Comparison of ENCODE assay signal across 1 cellular context in genomic region chr6:26312501-26313390, GRCh38.
TF ChIP-seq lines count a peak whose summit lies in the region.

No MANE protein-coding gene starts in this region.

TF ChIP-seq in HepG2, 621 proteins besides CTCF, POLR2A, EP300 and RAD21 (continued from another document and continues in another):
- no peak for TF ChIP-seq AFF4 (CRISPR knock-in tag; IDR thresholded peaks at IDR 0.05)
- peak; percentile 64; the same call in 1 of the 2 replicates for TF ChIP-seq GLI4 (CRISPR knock-in tag; IDR thresholded peaks at IDR 0.05; ENCODE audit: borderline replicate concordance)
- TF ChIP-seq ZNF775 (CRISPR knock-in tag; IDR thresholded peaks at IDR 0.05; ENCODE audit: borderline replicate concordance): peak; percentile 42; the same call in 1 of the 2 replicates
- TF ChIP-seq ZNF646 (CRISPR knock-in tag; IDR thresholded peaks at IDR 0.05): no peak
- peak; percentile 54; the same call in 1 of the 2 replicates for TF ChIP-seq HMG20B (CRISPR knock-in tag; conservative IDR thresholded peaks at IDR 0.05)
- TF ChIP-seq CEBPB (IDR thresholded peaks at IDR 0.05; ENCODE audit: borderline replicate concordance, low read depth, low read length): peak; percentile 32; the same call in 1 of the 2 replicates
- TF ChIP-seq THRA (CRISPR knock-in tag; IDR thresholded peaks at IDR 0.05; ENCODE audit: borderline replicate concordance): peak; percentile 47
- peak; percentile 73; the same call in 1 of the 2 replicates for TF ChIP-seq ZNF362 (CRISPR knock-in tag; IDR thresholded peaks at IDR 0.05; ENCODE audit: borderline replicate concordance)
- peak; percentile 85 for TF ChIP-seq TOE1 (CRISPR knock-in tag; IDR thresholded peaks at IDR 0.05)
- TF ChIP-seq ZNF225 (CRISPR knock-in tag; IDR thresholded peaks at IDR 0.05): peak; percentile 70; the same call in 1 of the 2 replicates
- 0 out of 2 replicates have a peak, but pooled peaks have one; percentile 60 for TF ChIP-seq ZNF569 (CRISPR knock-in tag; IDR thresholded peaks at IDR 0.05; ENCODE audit: borderline replicate concordance)
- peak; percentile 99 for TF ChIP-seq ZBED4 (CRISPR knock-in tag; IDR thresholded peaks at IDR 0.05; ENCODE audit: borderline replicate concordance)
- TF ChIP-seq PRPF4 (IDR thresholded peaks at IDR 0.05; ENCODE audit: low read depth, low read length, poor library complexity, severe bottlenecking): peak; percentile 91
- no peak for TF ChIP-seq TRIM24 (CRISPR knock-in tag; IDR thresholded peaks at IDR 0.05)
- TF ChIP-seq MEIS2 (CRISPR knock-in tag; IDR thresholded peaks at IDR 0.05): 0 out of 2 replicates have a peak, but pooled peaks have one; percentile 68
- TF ChIP-seq ZNF790 (CRISPR knock-in tag; IDR thresholded peaks at IDR 0.05; ENCODE audit: borderline replicate concordance): no peak
- peak; percentile 97 for TF ChIP-seq ZSCAN29 (CRISPR knock-in tag; conservative IDR thresholded peaks at IDR 0.05)
- TF ChIP-seq ZNF589 (CRISPR knock-in tag; conservative IDR thresholded peaks at IDR 0.05): no peak
- 0 out of 2 replicates have a peak, but pooled peaks have one; percentile 61 for TF ChIP-seq TGIF2 (CRISPR knock-in tag; IDR thresholded peaks at IDR 0.05)
- no peak for TF ChIP-seq IRX3 (CRISPR knock-in tag; IDR thresholded peaks at IDR 0.05; ENCODE audit: borderline replicate concordance, low read depth)
- peak; percentile 54; the same call in 1 of the 2 replicates for TF ChIP-seq XBP1 (CRISPR knock-in tag; IDR thresholded peaks at IDR 0.05)
- TF ChIP-seq TEF (CRISPR knock-in tag; IDR thresholded peaks at IDR 0.05): no peak
- TF ChIP-seq NPAS2 (CRISPR knock-in tag; IDR thresholded peaks at IDR 0.05; ENCODE audit: borderline replicate concordance): no peak
- no peak; the same call in 1 of the 2 replicates for TF ChIP-seq E2F1 (CRISPR knock-in tag; IDR thresholded peaks at IDR 0.05)
- TF ChIP-seq ZNF253 (CRISPR knock-in tag; IDR thresholded peaks at IDR 0.05; ENCODE audit: borderline replicate concordance): no peak
- TF ChIP-seq IKZF4 (CRISPR knock-in tag; IDR thresholded peaks at IDR 0.05; ENCODE audit: borderline replicate concordance, low read depth, not compliant biosample characterization): no peak
- no peak for TF ChIP-seq AGO2 (optimal IDR thresholded peaks at IDR 0.05; ENCODE audit: low read depth, low read length)
- TF ChIP-seq GMEB1 (CRISPR knock-in tag; IDR thresholded peaks at IDR 0.05; ENCODE audit: borderline replicate concordance): peak; percentile 25; the same call in 1 of the 2 replicates
- no peak; the same call in 1 of the 2 replicates for TF ChIP-seq ZUFSP (CRISPR knock-in tag; IDR thresholded peaks at IDR 0.05; ENCODE audit: borderline replicate concordance)
- TF ChIP-seq MEF2D (CRISPR knock-in tag; IDR thresholded peaks at IDR 0.05): no peak
- no peak for TF ChIP-seq GZF1 (CRISPR knock-in tag; IDR thresholded peaks at IDR 0.05)
